ENCODE assay signal across 33 cellular contexts in the genomic region with DNA sequence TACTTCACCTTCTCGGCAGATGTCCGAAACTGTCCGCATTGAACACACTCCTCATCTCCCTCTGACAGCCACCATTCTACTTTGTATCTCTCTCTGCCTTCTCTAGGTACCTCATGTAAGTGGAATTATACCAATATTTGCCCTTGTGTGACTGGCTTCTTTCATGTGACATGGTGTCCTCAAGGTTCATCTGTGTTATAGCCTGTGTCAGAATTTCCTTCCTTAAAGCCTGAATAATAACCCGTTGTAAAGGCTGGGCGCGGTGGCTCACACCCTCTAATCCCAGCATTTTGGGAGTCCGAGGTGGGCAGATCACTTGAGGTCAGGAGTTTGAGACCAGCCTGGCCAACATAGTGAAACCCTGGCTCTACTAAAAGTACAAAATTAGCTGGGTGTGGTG.
"Had no signal": no experiment of that assay in that cellular context is flagged by ENCODE, and none has a peak within 500 bp of the region (broad histone marks: within the 10 kb centered on the region; RNA-seq: fewer than 3 reads in every experiment).

No MANE protein-coding gene starts in this region.

- H3K4me1 ChIP-seq: adrenal gland, body of pancreas, breast epithelium had no signal

- FAIRE-seq: astrocyte, TTC549 had no signal

- H3K36me3 ChIP-seq: breast epithelium had no signal

- DNase-seq: activated B cell treated with CpG ODN at 0.5 μM for 24 hours; activated CD4-positive, alpha-beta memory T cell treated with anti-CD3 and anti-CD28 coated beads for 36 hours; activated CD4-positive, alpha-beta T cell treated with anti-CD3 and anti-CD28 coated beads for 4 hours; activated CD4-positive, alpha-beta T cell treated with anti-CD3 and anti-CD28 coated beads, Interleukin-2, amount 10 ng/mL, durations not matched to agents 24 days and 14 days; activated CD4-positive, alpha-beta T cell treated with anti-CD3 and anti-CD28 coated beads, Interleukin-2, amount 50 U/mL, for 1 hour; activated CD4-positive, alpha-beta T cell treated with anti-CD3 and anti-CD28 coated beads, Interleukin-2, amount 50 U/mL, for 4 hours; activated CD4-positive, CD25-positive, alpha-beta regulatory T cell treated with anti-CD3 and anti-CD28 coated beads, Interleukin-2, amount 50 U/mL, for 72 hours; activated CD8-positive, alpha-beta memory T cell treated with anti-CD3 and anti-CD28 coated beads, Interleukin-2, amount 50 U/mL, for 4 hours; activated CD8-positive, alpha-beta T cell treated with anti-CD3 and anti-CD28 coated beads for 36 hours; activated effector memory CD4-positive, alpha-beta T cell treated with anti-CD3 and anti-CD28 coated beads, Interleukin-2, amount 50 U/mL, for 16 hours; activated gamma-delta T cell treated with Interleukin-2 at 50 U/mL for 16 hours; activated naive CD4-positive, alpha-beta T cell; activated naive CD4-positive, alpha-beta T cell treated with anti-CD3 and anti-CD28 coated beads for 36 hours; activated naive CD4-positive, alpha-beta T cell treated with anti-CD3 and anti-CD28 coated beads, Interleukin-2, amount 50 U/mL, for 16 hours; activated naive CD8-positive, alpha-beta T cell treated with anti-CD3 and anti-CD28 coated beads for 36 hours; activated T-cell treated with anti-CD3 and anti-CD28 coated beads for 4 hours; activated T-cell treated with anti-CD3 and anti-CD28 coated beads, Interleukin-2, amount 50 U/mL, for 1 hour; activated T-cell treated with anti-CD3 and anti-CD28 coated beads, Interleukin-2, amount 50 U/mL, for 4 hours; activated T-cell treated with anti-CD3 and anti-CD28 coated beads, Interleukin-2, amount 50 U/mL, for 72 hours; adrenal gland; amniotic stem cell; body of pancreas; brain microvascular endothelial cell; central memory CD4-positive, alpha-beta T cell; T-helper 1 cell; T-helper 2 cell; T-helper 9 cell had no signal

- H3K27me3 ChIP-seq: adrenal gland, body of pancreas, brain microvascular endothelial cell, breast epithelium had no signal

- H3K4me3 ChIP-seq: adrenal gland, body of pancreas, breast epithelium had no signal

- H3K9me3 ChIP-seq: adrenal gland, body of pancreas, breast epithelium had no signal

- H3K27ac ChIP-seq: adrenal gland, body of pancreas, brain microvascular endothelial cell, breast epithelium, VCaP had no signal

- ATAC-seq: activated CD8-positive, alpha-beta T cell treated with anti-CD3 and anti-CD28 coated beads for 36 hours; activated naive CD4-positive, alpha-beta T cell treated with anti-CD3 and anti-CD28 coated beads, Interleukin-2, amount 50 U/mL, for 72 hours; activated T-cell treated with anti-CD3 and anti-CD28 coated beads, Interleukin-2, amount 50 U/mL, for 4 hours; activated T-cell treated with anti-CD3 and anti-CD28 coated beads, Interleukin-2, amount 50 U/mL, for 72 hours; activated T-helper 17 cell treated with anti-CD3 and anti-CD28 coated beads, Interleukin-2, amount 50 U/mL, for 72 hours; body of pancreas had no signal
